ENCODE assay signal across 13 cellular contexts in the genomic region with DNA sequence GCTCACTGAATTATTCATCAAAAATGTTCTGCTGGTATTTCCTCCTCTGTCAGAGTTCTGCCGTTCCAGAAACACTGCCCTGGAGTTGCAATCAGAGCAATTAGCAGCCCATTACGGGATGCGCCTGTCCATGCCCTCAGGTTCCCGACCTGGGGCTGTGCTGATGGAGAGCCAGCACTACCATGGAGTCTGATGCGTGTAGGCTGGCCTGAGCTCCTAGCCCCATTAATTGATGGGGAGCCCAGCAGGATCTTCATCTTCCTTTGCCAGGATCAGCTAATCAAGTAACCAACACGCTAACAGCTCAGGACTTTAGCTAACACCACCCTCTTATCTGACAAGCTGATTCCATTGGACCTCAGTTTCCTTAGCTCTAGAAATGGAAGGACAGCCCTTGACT.
"Had no signal": no experiment of that assay in that cellular context is flagged by ENCODE, and none has a peak within 500 bp of the region (broad histone marks: within the 10 kb centered on the region; RNA-seq: fewer than 3 reads in every experiment).

No MANE protein-coding gene starts in this region.

- H3K9me3 ChIP-seq: breast epithelium, gastrocnemius medialis, suprapubic skin had no signal

- DNase-seq: central memory CD4-positive, alpha-beta T cell; gastrocnemius medialis; spleen had no signal

- ATAC-seq: gastrocnemius medialis had no signal

- H3K4me1 Mint-ChIP-seq: activated naive CD4-positive, alpha-beta T cell treated with anti-CD3 and anti-CD28 coated beads, Interleukin-2, amount 50 U/mL, for 24 hours; activated naive CD8-positive, alpha-beta T cell treated with anti-CD3 and anti-CD28 coated beads, Interleukin-2, amount 50 U/mL, for 24 hours; mesothelial cell of epicardium had no signal

- H3K36me3 ChIP-seq: breast epithelium, gastrocnemius medialis, spleen, suprapubic skin, tibial nerve had no signal

- H3K4me3 Mint-ChIP-seq: activated CD8-positive, alpha-beta T cell treated with anti-CD3 and anti-CD28 coated beads for 36 hours; activated naive CD4-positive, alpha-beta T cell treated with anti-CD3 and anti-CD28 coated beads, Interleukin-2, amount 50 U/mL, for 24 hours; activated naive CD8-positive, alpha-beta T cell treated with anti-CD3 and anti-CD28 coated beads, Interleukin-2, amount 50 U/mL, for 24 hours; mesothelial cell of epicardium; naive B cell; WTC11 had no signal

- H3K36me3 Mint-ChIP-seq: activated naive CD4-positive, alpha-beta T cell treated with anti-CD3 and anti-CD28 coated beads, Interleukin-2, amount 50 U/mL, for 24 hours; mesothelial cell of epicardium; WTC11 had no signal

- H3K27ac ChIP-seq: breast epithelium, gastrocnemius medialis, spleen, suprapubic skin had no signal

- H3K9me3 Mint-ChIP-seq: activated naive CD8-positive, alpha-beta T cell treated with anti-CD3 and anti-CD28 coated beads, Interleukin-2, amount 50 U/mL, for 24 hours; activated T-helper 2 cell treated with anti-CD3 and anti-CD28 coated beads, Interferon-gamma antibody, Interleukin-2, Interleukin-4, amounts not matched to agents 10 μg/mL and 5 μg/mL and 100 μg/mL, durations not matched to agents 14 hours and 24 hours and 36 hours; WTC11 had no signal

- H3K27ac Mint-ChIP-seq: activated CD8-positive, alpha-beta T cell treated with anti-CD3 and anti-CD28 coated beads for 36 hours; activated naive CD4-positive, alpha-beta T cell treated with anti-CD3 and anti-CD28 coated beads, Interleukin-2, amount 50 U/mL, for 24 hours; activated naive CD8-positive, alpha-beta T cell treated with anti-CD3 and anti-CD28 coated beads, Interleukin-2, amount 50 U/mL, for 24 hours; activated T-helper 2 cell treated with anti-CD3 and anti-CD28 coated beads, Interferon-gamma antibody, Interleukin-2, Interleukin-4, amounts not matched to agents 10 μg/mL and 5 μg/mL and 100 μg/mL, durations not matched to agents 14 hours and 24 hours and 36 hours; mesothelial cell of epicardium; naive B cell; WTC11 had no signal

- H3K4me1 ChIP-seq: breast epithelium, gastrocnemius medialis, suprapubic skin had no signal

- H3K4me3 ChIP-seq: breast epithelium, gastrocnemius medialis, spleen, suprapubic skin, tibial nerve had no signal
